In the genomic region with DNA sequence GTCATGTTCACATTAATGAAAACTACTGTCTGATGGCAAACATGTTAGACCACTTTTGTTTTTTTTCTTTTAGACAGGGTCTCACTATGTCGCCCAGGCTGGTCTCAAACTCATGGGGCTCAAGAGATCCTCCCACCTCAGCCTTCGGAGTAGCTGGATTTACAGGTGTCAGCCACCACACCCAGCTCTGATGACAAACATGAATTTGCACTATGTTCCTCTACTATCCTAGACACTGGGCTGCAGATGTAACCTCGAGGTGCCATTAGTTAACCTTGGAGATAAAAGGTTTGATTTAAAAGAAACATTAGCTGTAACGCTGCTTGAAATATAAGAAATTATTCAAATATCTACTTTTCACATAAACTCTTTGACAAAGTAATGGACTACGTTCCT, we compare ENCODE assay signal across 8 cellular contexts. TPM values are rescaled to one million over a fixed set of nuclear protein-coding genes. Genes with fewer than 3 reads are reported as not detected.
A peak's percentile ranks its signal among the peaks of the same experiment; 100 is the strongest.
DNase-seq lines count a peak whose midpoint lies in the region; ATAC-seq, FAIRE-seq and TF ChIP-seq lines count a peak whose summit lies in the region.

No MANE protein-coding gene starts in this region.

- DNase-seq in PC-3, result no peak
- DNase-seq in kidney, result no peak
- DNase-seq in NOMO-1 treated with dmso at 0.1 percent for 144 hours (lab: John Stamatoyannopoulos, UW; ENCODE audit: unreplicated experiment), result no peak
- no peak for DNase-seq in GM12891 (ENCODE audit: insufficient read length, low spot score)
- DNase-seq in iPS-NIHi7 (ENCODE audit: extremely low spot score), result no peak

- H3K4me3 ChIP-seq in PC-3 (ENCODE audit: low read length), result peak overlapping the region; percentile 48
- H3K4me3 ChIP-seq in kidney (ENCODE audit: low read length in 2 of 2), result peak overlapping the region; percentile 3 to 10

- peak overlapping the region; percentile 77 for H3K4me2 ChIP-seq in PC-3 (ENCODE audit: low read length)

- intact Hi-C loops in PC-3 (cut with micrococcal nuclease) (loop anchor here (1.0 to 2.0 kb wide), 2 partner anchors 10 to 59 kb away; no protein-coding TSS in a partner anchor), kidney (cut with DNase I) (no loop called here)

- H3K9me3 ChIP-seq in PC-3 (ENCODE audit: low read length) (no peaks in the 10 kb centered on the region), kidney (ENCODE audit: control insufficient read depth in 1 of 2, low read length in 2 of 2) (no peaks in the 10 kb centered on the region)

- POLR2A ChIA-PET in PC-3 (lab: Charles Lee; ENCODE audit: unreplicated experiment), result interaction anchor here (1.9 kb wide), 1 partner anchor 10 kb away, joined by 16 read pairs; no protein-coding TSS in a partner anchor

- peaks cover 27% of the 10 kb centered on the region for H3F3A ChIP-seq in PC-3 (ENCODE audit: low read length, unreplicated experiment)

- no peak for TF ChIP-seq POLR2A in GM12891 (IDR thresholded peaks at IDR 0.05; ENCODE audit: low read depth, low read length)

- H3K27ac ChIP-seq in 22Rv1 (peak overlapping the region; percentile 83), PC-3 (ENCODE audit: low read length) (peak overlapping the region; percentile 90), kidney (ENCODE audit: low read depth in 2 of 2, low read length in 2 of 2) (peak overlapping the region; percentile 89 to 96)

- H2AFZ ChIP-seq in PC-3 (ENCODE audit: low read length), result no peak overlapping the region

- CTCF ChIA-PET in PC-3 (lab: Charles Lee), result no interaction called here

- no peaks in the 10 kb centered on the region for H3K9me2 ChIP-seq in PC-3 (replicated peaks; ENCODE audit: low read length)

- TF ChIP-seq CTCF in 22Rv1 (IDR thresholded peaks at IDR 0.05), result no peak
- TF ChIP-seq CTCF in PC-3 (conservative IDR thresholded peaks at IDR 0.05; ENCODE audit: low read depth, low read length), result no peak
- TF ChIP-seq CTCF in kidney (IDR thresholded peaks at IDR 0.05; ENCODE audit: borderline replicate concordance, extremely low read depth, insufficient read depth), result no peak

- H4K20me1 ChIP-seq in PC-3 (ENCODE audit: low read length), result peaks cover 29% of the 10 kb centered on the region

- H3K9ac ChIP-seq in PC-3 (ENCODE audit: low read length), result peak overlapping the region; percentile 74
- H3K9ac ChIP-seq in kidney (ENCODE audit: low read length in 2 of 2), result peak overlapping the region in 1 of 2 donors; percentile 5

- BruUV-seq in PC-3 (replicated peaks; lab: Mats Ljungman, UMichigan), result no TSS peak

- no peaks in the 10 kb centered on the region for H3K27me3 ChIP-seq in PC-3 (ENCODE audit: low read length)

- peaks cover 99% of the 10 kb centered on the region for H3K79me2 ChIP-seq in PC-3 (ENCODE audit: low read length)

- ATAC-seq in GM19467 (IDR thresholded peaks at IDR 0.05; ENCODE audit: unreplicated experiment) (peak; percentile 12), PC-3 (peak; percentile 2; the same call in 1 of the 2 replicates), GM21367 (IDR thresholded peaks at IDR 0.05; ENCODE audit: unreplicated experiment) (no peak)

- H3K36me3 ChIP-seq in PC-3 (ENCODE audit: low read depth, low read length) (peaks cover 4% of the 10 kb centered on the region; the same call in 1 of the 2 replicates), kidney (ENCODE audit: control insufficient read depth in 1 of 2, insufficient read depth in 2 of 2, low read length in 2 of 2) (no peaks in the 10 kb centered on the region)

- H3K4me1 ChIP-seq in PC-3 (ENCODE audit: insufficient read depth, low read length) (peaks cover 86% of the 10 kb centered on the region), kidney (ENCODE audit: control insufficient read depth in 1 of 2, insufficient read depth in 1 of 2, low read depth in 1 of 2, low read length in 2 of 2) (peaks cover 34 to 43% of the 10 kb centered on the region in 2 donors)

- FAIRE-seq in kidney (lab: Jason Lieb, UNC) (no peak), GM12891 (lab: Jason Lieb, UNC) (no peak)

TF ChIP-seq in GM12891, 5 proteins besides CTCF, POLR2A, EP300 and RAD21:
- no peak for TF ChIP-seq TAF1 (IDR thresholded peaks at IDR 0.05; ENCODE audit: low read depth, low read length)

RNA-seq across cellular contexts. Expression of a gene that starts 8.1 kb away (rescaled TPM):
- 74.3 and 80.8 TPM in 2 replicates for total RNA-seq in PC-3 (2014; rRNA removed)
- 47.8 TPM for total RNA-seq in kidney
- polyA plus RNA-seq in kidney (ENCODE audit: insufficient read depth, low read depth, low replicate concordance), result 21.4 TPM
- 20.8 TPM for polyA plus RNA-seq in GM12891 (2012; ENCODE audit: low read depth, missing spikeins)

RNA-seq across cellular contexts. Expression of a gene that starts 52.6 kb away (rescaled TPM):
- total RNA-seq in PC-3 (2014; rRNA removed) (46.1 and 83.6 TPM in 2 replicates), kidney (87.8 TPM)
- 39.4 TPM for polyA plus RNA-seq in kidney (ENCODE audit: insufficient read depth, low read depth, low replicate concordance)
- 4.8 TPM for polyA plus RNA-seq in GM12891 (2012; ENCODE audit: low read depth, missing spikeins)
